In genomic region chr12:56042430-56043203, GRCh38 we compare ENCODE assay signal across 8 cellular contexts. TPM values are rescaled to one million over a fixed set of nuclear protein-coding genes. Genes with fewer than 3 reads are reported as not detected.
DNase-seq lines count a peak whose midpoint lies in the region; ATAC-seq and TF ChIP-seq lines count a peak whose summit lies in the region.

No MANE protein-coding gene starts in this region.

- H3K9me2 ChIP-seq in HCT116 (ENCODE audit: insufficient read depth) = no peaks in the 10 kb centered on the region

- ATAC-seq in HCT116 (no peak), WTC11 (no peak), gastroesophageal sphincter (no peak), sciatic nerve (no peak)

- peaks cover 23% of the 10 kb centered on the region for H3K79me2 ChIP-seq in HCT116 (ENCODE audit: insufficient read depth, low read length)

- H3K9me3 ChIP-seq in HCT116 (ENCODE audit: control insufficient read depth in 1 of 2, insufficient read depth in 1 of 2, low read depth in 1 of 2, low read length in 2 of 2) (no peaks in the 10 kb centered on the region), gastroesophageal sphincter (no peaks in the 10 kb centered on the region), skeletal muscle satellite cell (replicated peaks; ENCODE audit: low read length) (no peaks in the 10 kb centered on the region)

- peaks cover 51% of the 10 kb centered on the region for H3K4me1 Mint-ChIP-seq in WTC11

- RAD21 ChIA-PET in HCT116 (lab: Charles Lee; ENCODE audit: low non-redundant PET in 1 of 2, low total read pairs in 2 of 2, uncharacterized antibody in 2 of 2, unreplicated experiment in 2 of 2) = no interaction called here

- H3K4me1 ChIP-seq in HCT116 (ENCODE audit: control insufficient read depth in 1 of 2, insufficient read depth in 2 of 2, low read length in 2 of 2) (peaks cover 16 to 44% of the 10 kb centered on the region in 2 experiments), gastroesophageal sphincter (peaks cover 4 to 33% (median 4%) of the 10 kb centered on the region in 3 donors), skeletal muscle satellite cell (ENCODE audit: control insufficient read depth, insufficient read depth, low read length) (peaks cover 13% of the 10 kb centered on the region)

- TF ChIP-seq POLR2A in HCT116 (IDR thresholded peaks at IDR 0.05; ENCODE audit: borderline replicate concordance, extremely low read depth, insufficient read depth, insufficient read length) (no peak), gastroesophageal sphincter (IDR thresholded peaks at IDR 0.05) (no peak)

- H3K27me3 Mint-ChIP-seq in WTC11 (ENCODE audit: low read depth) = no peaks in the 10 kb centered on the region

- peak overlapping the region; percentile 100 for H3K4me3 Mint-ChIP-seq in WTC11

- DNase-seq in HCT116 (ENCODE audit: low read depth, low spot score) (no peak), WTC11 (ENCODE audit: low spot score) (no peak), sciatic nerve (ENCODE audit: low spot score) (no peak), NOMO-1 (lab: John Stamatoyannopoulos, UW; ENCODE audit: unreplicated experiment in 2 of 2) (no peak), dedifferentiated amniotic fluid mesenchymal stem cell (ENCODE audit: extremely low spot score) (no peak)
- DNase-seq in stimulated activated CD4-positive, alpha-beta T cell treated with anti-CD3 and anti-CD28 coated beads, Interleukin-1b, Interleukin-23, amount 100 ng/mL, for 48 hours = no peak

- H3K27ac Mint-ChIP-seq in WTC11 = peak overlapping the region; percentile 99

- H3K4me2 ChIP-seq in HCT116 (ENCODE audit: low read length) = peak overlapping the region; percentile 92
- peak overlapping the region; percentile 81 for H3K4me2 ChIP-seq in skeletal muscle satellite cell (ENCODE audit: low read length)

- no peak for TF ChIP-seq EP300 in gastroesophageal sphincter (IDR thresholded peaks at IDR 0.05)

- H3K9ac ChIP-seq in HCT116 (ENCODE audit: low read length) (peak overlapping the region; percentile 79), skeletal muscle satellite cell (ENCODE audit: low read depth, low read length) (peak overlapping the region; percentile 96)

- 13 to 17% methylated on average over 19 to 24 of the region's 29 CpGs for WGBS in gastroesophageal sphincter (ENCODE audit: low coverage in 1 of 2), 2 donors

- H3K36me3 ChIP-seq in HCT116 (ENCODE audit: control insufficient read depth in 1 of 2, insufficient read depth in 2 of 2, low read length in 2 of 2) (peaks cover 14 to 31% of the 10 kb centered on the region in 2 experiments; a peak in 3 of 4 replicates), gastroesophageal sphincter (peaks cover 0 to 37% of the 10 kb centered on the region in 2 donors), skeletal muscle satellite cell (ENCODE audit: insufficient read depth, low read length) (peaks cover 36% of the 10 kb centered on the region)

- peak overlapping the region; percentile 90 to 99 for H3K4me3 ChIP-seq in HCT116 (replicated peaks in 1 of 2; ENCODE audit: low read depth in 1 of 2, low read length in 2 of 2)
- H3K4me3 ChIP-seq in gastroesophageal sphincter = peak overlapping the region; percentile 64 to 71
- peak overlapping the region; percentile 85 for H3K4me3 ChIP-seq in skeletal muscle satellite cell (ENCODE audit: low read length)

- H3K27ac ChIP-seq in HCT116 (ENCODE audit: low read depth, low read length) (peak overlapping the region; percentile 86), gastroesophageal sphincter (peak overlapping the region; percentile 84 to 96 (median 92))

- POLR2A ChIA-PET in HCT116 (lab: Charles Lee) = no interaction called here
- POLR2A ChIA-PET in WTC11 (lab: Charles Lee) = no interaction called here

- TF ChIP-seq CTCF in HCT116 (IDR thresholded peaks at IDR 0.05 in 2 of 3, conservative IDR thresholded peaks at IDR 0.05 in 1 of 3; ENCODE audit: borderline replicate concordance in 1 of 3, insufficient read depth in 1 of 3, low read depth in 2 of 3, low read length in 2 of 3) = no peak
- no peak for TF ChIP-seq CTCF in WTC11 (IDR thresholded peaks at IDR 0.05)
- no peak for TF ChIP-seq CTCF in gastroesophageal sphincter (IDR thresholded peaks at IDR 0.05)

- TF ChIP-seq RAD21 in HCT116 (IDR thresholded peaks at IDR 0.05; ENCODE audit: low read depth) = no peak

- peaks cover 14% of the 10 kb centered on the region; the same call in 1 of the 2 replicates for H4K20me1 ChIP-seq in HCT116 (ENCODE audit: insufficient read depth)

- no peaks in the 10 kb centered on the region for H3K27me3 ChIP-seq in HCT116 (ENCODE audit: insufficient read depth, low read length)
- no peaks in the 10 kb centered on the region for H3K27me3 ChIP-seq in gastroesophageal sphincter
- H3K27me3 ChIP-seq in skeletal muscle satellite cell (ENCODE audit: control insufficient read depth, insufficient read depth, low read length) = no peaks in the 10 kb centered on the region

- CTCF ChIA-PET in HCT116 (lab: Charles Lee) (no interaction called here), WTC11 (lab: Charles Lee) (interaction anchor here (2.4 kb wide), 1 partner anchor 37 kb away, joined by 8 read pairs; the partner anchor contains the start of gene ERBB3)

- peaks cover 34% of the 10 kb centered on the region for H3K36me3 Mint-ChIP-seq in WTC11

- no peaks in the 10 kb centered on the region for H3K9me3 Mint-ChIP-seq in WTC11

- BruUV-seq in HCT116 (replicated peaks; lab: Mats Ljungman, UMichigan) = TSS peak; percentile 83

- intact Hi-C loops in HCT116 (cut with micrococcal nuclease) = loop anchor here (5.0 kb wide), 1 partner anchor 110 kb away; the partner anchor contains the start of gene DGKA
- intact Hi-C loops in sciatic nerve (cut with DNase I) = no loop called here

- H2AFZ ChIP-seq in HCT116 (ENCODE audit: low read depth, low read length, poor library complexity, severe bottlenecking) = no peak overlapping the region

TF ChIP-seq in HCT116, 20 proteins besides CTCF, POLR2A, EP300 and RAD21:
- TF ChIP-seq YY1 (IDR thresholded peaks at IDR 0.05; ENCODE audit: extremely low read depth, insufficient replicate concordance, low read depth, low read length) (no peak), ZFX (IDR thresholded peaks at IDR 0.05) (peak; percentile 15; the same call in 1 of the 2 replicates)

TF ChIP-seq in WTC11, 78 proteins besides CTCF, POLR2A, EP300 and RAD21:
- TF ChIP-seq PRRX2 (CRISPR knock-in tag; IDR thresholded peaks at IDR 0.05) (no peak), MYBL2 (CRISPR knock-in tag; IDR thresholded peaks at IDR 0.05) (no peak), NR3C1 (CRISPR knock-in tag; conservative IDR thresholded peaks at IDR 0.05; ENCODE audit: low read depth) (no peak), NR2C2 (CRISPR knock-in tag; IDR thresholded peaks at IDR 0.05) (no peak), EMX1 (CRISPR knock-in tag; IDR thresholded peaks at IDR 0.05) (no peak; the same call in 1 of the 2 replicates), JUN (CRISPR knock-in tag; IDR thresholded peaks at IDR 0.05) (no peak), ZNF219 (CRISPR knock-in tag; IDR thresholded peaks at IDR 0.05; ENCODE audit: borderline replicate concordance) (no peak), ELF4 (CRISPR knock-in tag; IDR thresholded peaks at IDR 0.05; ENCODE audit: low read depth) (no peak), E2F5 (CRISPR knock-in tag; IDR thresholded peaks at IDR 0.05) (no peak), SOX15 (CRISPR knock-in tag; IDR thresholded peaks at IDR 0.05) (no peak), MLX (CRISPR knock-in tag; IDR thresholded peaks at IDR 0.05) (no peak), MAX (CRISPR knock-in tag; IDR thresholded peaks at IDR 0.05) (no peak)

RNA-seq across cellular contexts. Expression of gene RPS26, which starts 0.9 kb away (rescaled TPM):
- total RNA-seq in HCT116 (2021; ENCODE audit: unreplicated experiment) (70.2 TPM), WTC11 (2021) (66.4 to 77.2 TPM (median 73.4 TPM) in 3 replicates), gastroesophageal sphincter (1,000 to 10,000 TPM in 2 of 4 donors, 100 to 1,000 TPM in 2; 295 to 1,263 (median 759) TPM), sciatic nerve (93.6 TPM)
- polyA plus RNA-seq in HCT116 (2012) = 1,152 and 1,325 TPM in 2 replicates
- total RNA-seq in skeletal muscle satellite cell (2012; rRNA removed) = 866 and 1,036 TPM in 2 replicates

RNA-seq across cellular contexts. Expression of gene IKZF4, which starts 21.8 kb away (rescaled TPM):
- total RNA-seq in HCT116 (2021; ENCODE audit: unreplicated experiment) = 8.5 TPM
- polyA plus RNA-seq in HCT116 (2012) = 3.2 and 4.8 TPM in 2 replicates
- total RNA-seq in WTC11 (2021) = 13.6 to 14.9 TPM (median 14.8 TPM) in 3 replicates
- total RNA-seq in gastroesophageal sphincter = 1 to 10 TPM; 5.1 to 7.3 (median 6.5) TPM
- total RNA-seq in skeletal muscle satellite cell (2012; rRNA removed) = 0.87 and 1.0 TPM in 2 replicates
- 13.7 TPM for total RNA-seq in sciatic nerve

RNA-seq across cellular contexts. Expression of gene ERBB3, which starts 37.3 kb away (rescaled TPM):
- total RNA-seq in HCT116 (2021; ENCODE audit: unreplicated experiment) (39.7 TPM), WTC11 (2021) (49.2 to 64.3 TPM (median 52.4 TPM) in 3 replicates), gastroesophageal sphincter (10 to 100 TPM; 17.3 to 41.1 (median 22.3) TPM), sciatic nerve (159 TPM)
- polyA plus RNA-seq in HCT116 (2012) = 31.7 and 32.9 TPM in 2 replicates
- 0.66 TPM in 1 of 2 replicates, not detected in the other for total RNA-seq in skeletal muscle satellite cell (2012; rRNA removed)

RNA-seq across cellular contexts. Expression of gene SUOX, which starts 45.5 kb away (rescaled TPM):
- total RNA-seq in HCT116 (2021; ENCODE audit: unreplicated experiment) = 18.0 TPM
- polyA plus RNA-seq in HCT116 (2012) = 12.4 and 13.3 TPM in 2 replicates
- 20.3 to 23.2 TPM (median 23.2 TPM) in 3 replicates for total RNA-seq in WTC11 (2021)
- total RNA-seq in gastroesophageal sphincter = 10 to 100 TPM; 17.3 to 30.7 (median 24.0) TPM
- total RNA-seq in skeletal muscle satellite cell (2012; rRNA removed) = 8.5 and 12.9 TPM in 2 replicates
- total RNA-seq in sciatic nerve = 20.3 TPM
